Comparison of ENCODE assay signal across 1 cellular context in the genomic region with DNA sequence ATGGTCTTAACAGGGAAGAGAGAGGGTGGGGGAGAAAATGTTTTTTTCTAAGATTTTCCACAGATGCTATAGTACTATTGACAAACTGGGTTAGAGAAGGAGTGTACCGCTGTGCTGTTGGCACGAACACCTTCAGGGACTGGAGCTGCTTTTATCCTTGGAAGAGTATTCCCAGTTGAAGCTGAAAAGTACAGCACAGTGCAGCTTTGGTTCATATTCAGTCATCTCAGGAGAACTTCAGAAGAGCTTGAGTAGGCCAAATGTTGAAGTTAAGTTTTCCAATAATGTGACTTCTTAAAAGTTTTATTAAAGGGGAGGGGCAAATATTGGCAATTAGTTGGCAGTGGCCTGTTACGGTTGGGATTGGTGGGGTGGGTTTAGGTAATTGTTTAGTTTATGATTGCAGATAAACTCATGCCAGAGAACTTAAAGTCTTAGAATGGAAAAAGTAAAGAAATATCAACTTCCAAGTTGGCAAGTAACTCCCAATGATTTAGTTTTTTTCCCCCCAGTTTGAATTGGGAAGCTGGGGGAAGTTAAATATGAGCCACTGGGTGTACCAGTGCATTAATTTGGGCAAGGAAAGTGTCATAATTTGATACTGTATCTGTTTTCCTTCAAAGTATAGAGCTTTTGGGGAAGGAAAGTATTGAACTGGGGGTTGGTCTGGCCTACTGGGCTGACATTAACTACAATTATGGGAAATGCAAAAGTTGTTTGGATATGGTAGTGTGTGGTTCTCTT.
TF ChIP-seq lines count a peak whose summit lies in the region.

No MANE protein-coding gene starts in this region.

TF ChIP-seq in WTC11, 78 proteins besides CTCF, POLR2A, EP300 and RAD21 (continued from another document):
- TF ChIP-seq ZNF532 (CRISPR knock-in tag; IDR thresholded peaks at IDR 0.05; ENCODE audit: borderline replicate concordance) (peak; percentile 92), ZNF263 (CRISPR knock-in tag; IDR thresholded peaks at IDR 0.05; ENCODE audit: low read depth) (no peak), CREM (CRISPR knock-in tag; IDR thresholded peaks at IDR 0.05) (no peak), NFYB (CRISPR knock-in tag; conservative IDR thresholded peaks at IDR 0.05; ENCODE audit: low read depth) (no peak), ZNF423 (CRISPR knock-in tag; IDR thresholded peaks at IDR 0.05) (no peak), FOXJ3 (CRISPR knock-in tag; IDR thresholded peaks at IDR 0.05; ENCODE audit: borderline replicate concordance) (no peak), FOXP1 (CRISPR knock-in tag; IDR thresholded peaks at IDR 0.05; ENCODE audit: borderline replicate concordance) (no peak), ZNF416 (CRISPR knock-in tag; IDR thresholded peaks at IDR 0.05) (peak; percentile 73), EMX1 (CRISPR knock-in tag; IDR thresholded peaks at IDR 0.05) (peak; percentile 91; the same call in 1 of the 2 replicates), AFF4 (CRISPR knock-in tag; IDR thresholded peaks at IDR 0.05; ENCODE audit: borderline replicate concordance) (no peak), GTF2I (CRISPR knock-in tag; conservative IDR thresholded peaks at IDR 0.05) (no peak), NR1H2 (CRISPR knock-in tag; IDR thresholded peaks at IDR 0.05) (no peak), ETV6 (CRISPR knock-in tag; IDR thresholded peaks at IDR 0.05) (no peak)
- TF ChIP-seq, protein P1, sequence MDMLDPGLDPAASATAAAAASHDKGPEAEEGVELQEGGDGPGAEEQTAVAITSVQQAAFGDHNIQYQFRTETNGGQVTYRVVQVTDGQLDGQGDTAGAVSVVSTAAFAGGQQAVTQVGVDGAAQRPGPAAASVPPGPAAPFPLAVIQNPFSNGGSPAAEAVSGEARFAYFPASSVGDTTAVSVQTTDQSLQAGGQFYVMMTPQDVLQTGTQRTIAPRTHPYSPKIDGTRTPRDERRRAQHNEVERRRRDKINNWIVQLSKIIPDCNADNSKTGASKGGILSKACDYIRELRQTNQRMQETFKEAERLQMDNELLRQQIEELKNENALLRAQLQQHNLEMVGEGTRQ (CRISPR knock-in tag; IDR thresholded peaks at IDR 0.05) = no peak
- TF ChIP-seq, protein P2, sequence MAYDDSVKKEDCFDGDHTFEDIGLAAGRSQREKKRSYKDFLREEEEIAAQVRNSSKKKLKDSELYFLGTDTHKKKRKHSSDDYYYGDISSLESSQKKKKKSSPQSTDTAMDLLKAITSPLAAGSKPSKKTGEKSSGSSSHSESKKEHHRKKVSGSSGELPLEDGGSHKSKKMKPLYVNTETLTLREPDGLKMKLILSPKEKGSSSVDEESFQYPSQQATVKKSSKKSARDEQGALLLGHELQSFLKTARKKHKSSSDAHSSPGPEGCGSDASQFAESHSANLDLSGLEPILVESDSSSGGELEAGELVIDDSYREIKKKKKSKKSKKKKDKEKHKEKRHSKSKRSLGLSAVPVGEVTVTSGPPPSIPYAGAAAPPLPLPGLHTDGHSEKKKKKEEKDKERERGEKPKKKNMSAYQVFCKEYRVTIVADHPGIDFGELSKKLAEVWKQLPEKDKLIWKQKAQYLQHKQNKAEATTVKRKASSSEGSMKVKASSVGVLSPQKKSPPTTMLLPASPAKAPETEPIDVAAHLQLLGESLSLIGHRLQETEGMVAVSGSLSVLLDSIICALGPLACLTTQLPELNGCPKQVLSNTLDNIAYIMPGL (CRISPR knock-in tag; IDR thresholded peaks at IDR 0.05) = no peak
- TF ChIP-seq, protein P3, sequence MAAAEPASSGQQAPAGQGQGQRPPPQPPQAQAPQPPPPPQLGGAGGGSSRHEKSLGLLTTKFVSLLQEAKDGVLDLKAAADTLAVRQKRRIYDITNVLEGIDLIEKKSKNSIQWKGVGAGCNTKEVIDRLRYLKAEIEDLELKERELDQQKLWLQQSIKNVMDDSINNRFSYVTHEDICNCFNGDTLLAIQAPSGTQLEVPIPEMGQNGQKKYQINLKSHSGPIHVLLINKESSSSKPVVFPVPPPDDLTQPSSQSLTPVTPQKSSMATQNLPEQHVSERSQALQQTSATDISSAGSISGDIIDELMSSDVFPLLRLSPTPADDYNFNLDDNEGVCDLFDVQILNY (CRISPR knock-in tag; IDR thresholded peaks at IDR 0.05) = no peak
- TF ChIP-seq, protein P4, sequence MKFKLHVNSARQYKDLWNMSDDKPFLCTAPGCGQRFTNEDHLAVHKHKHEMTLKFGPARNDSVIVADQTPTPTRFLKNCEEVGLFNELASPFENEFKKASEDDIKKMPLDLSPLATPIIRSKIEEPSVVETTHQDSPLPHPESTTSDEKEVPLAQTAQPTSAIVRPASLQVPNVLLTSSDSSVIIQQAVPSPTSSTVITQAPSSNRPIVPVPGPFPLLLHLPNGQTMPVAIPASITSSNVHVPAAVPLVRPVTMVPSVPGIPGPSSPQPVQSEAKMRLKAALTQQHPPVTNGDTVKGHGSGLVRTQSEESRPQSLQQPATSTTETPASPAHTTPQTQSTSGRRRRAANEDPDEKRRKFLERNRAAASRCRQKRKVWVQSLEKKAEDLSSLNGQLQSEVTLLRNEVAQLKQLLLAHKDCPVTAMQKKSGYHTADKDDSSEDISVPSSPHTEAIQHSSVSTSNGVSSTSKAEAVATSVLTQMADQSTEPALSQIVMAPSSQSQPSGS (CRISPR knock-in tag; IDR thresholded peaks at IDR 0.05; ENCODE audit: borderline replicate concordance, low read depth) = no peak
- TF ChIP-seq, protein P5, sequence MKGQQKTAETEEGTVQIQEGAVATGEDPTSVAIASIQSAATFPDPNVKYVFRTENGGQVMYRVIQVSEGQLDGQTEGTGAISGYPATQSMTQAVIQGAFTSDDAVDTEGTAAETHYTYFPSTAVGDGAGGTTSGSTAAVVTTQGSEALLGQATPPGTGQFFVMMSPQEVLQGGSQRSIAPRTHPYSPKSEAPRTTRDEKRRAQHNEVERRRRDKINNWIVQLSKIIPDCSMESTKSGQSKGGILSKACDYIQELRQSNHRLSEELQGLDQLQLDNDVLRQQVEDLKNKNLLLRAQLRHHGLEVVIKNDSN (CRISPR knock-in tag; IDR thresholded peaks at IDR 0.05) = no peak
